21 cellular contexts compared by ENCODE assay signal in genomic region chr6:131755597-131755996, GRCh38. TPM values are rescaled to one million over a fixed set of nuclear protein-coding genes. Genes with fewer than 3 reads are reported as not detected.
DNase-seq lines count a peak whose midpoint lies in the region; ATAC-seq, FAIRE-seq and TF ChIP-seq lines count a peak whose summit lies in the region.
"Had no signal": no experiment of that assay in that cellular context is flagged by ENCODE, and none has a peak within 500 bp of the region (broad histone marks: within the 10 kb centered on the region; RNA-seq: fewer than 3 reads in every experiment).

No MANE protein-coding gene starts in this region.

- H3K27ac ChIP-seq in mesodermal cell (ENCODE audit: low read depth, low read length, severe bottlenecking), result peak overlapping the region; percentile 66
- H3K27ac ChIP-seq: vagina had no signal

- CTCF ChIA-PET in BJ (lab: Yijun Ruan, JAX), result interaction anchor here (1.1 to 2.2 kb wide), 4 partner anchors 9 to 160 kb away, joined by 3 to 6 read pairs (median 3); no protein-coding TSS in a partner anchor

- H3K4me1 Mint-ChIP-seq in stimulated activated naive B cell treated with anti-CD40 and anti-IgM and Interleukin-4, amounts not matched to agents 10 μg/mL and 1 μg/mL and 100 μg/mL, for 72 hours, result peaks cover 3 to 13% of the 10 kb centered on the region in 2 donors
- H3K4me1 Mint-ChIP-seq: central memory CD8-positive, alpha-beta T cell; T-cell had no signal

- H3K4me3 Mint-ChIP-seq in stimulated activated naive B cell treated with anti-CD40 and anti-IgM and Interleukin-4, amounts not matched to agents 10 μg/mL and 1 μg/mL and 100 μg/mL, for 72 hours, result no peak overlapping the region
- H3K4me3 Mint-ChIP-seq: central memory CD8-positive, alpha-beta T cell; T-cell had no signal

- H3K27ac Mint-ChIP-seq in stimulated activated naive B cell treated with anti-CD40 and anti-IgM and Interleukin-4, amounts not matched to agents 10 μg/mL and 1 μg/mL and 100 μg/mL, for 72 hours, result no peak overlapping the region
- H3K27ac Mint-ChIP-seq: T-cell had no signal

- H3K4me1 ChIP-seq in mesodermal cell (ENCODE audit: control insufficient read depth, insufficient read depth, low read length, poor library complexity, severe bottlenecking), result peaks cover 12% of the 10 kb centered on the region
- H3K4me1 ChIP-seq: vagina had no signal

- DNase-seq in BJ (ENCODE audit: low read depth) (peak; percentile 93), M059J (ENCODE audit: low read depth) (peak; percentile 98), choroid plexus epithelial cell (ENCODE audit: low read depth) (peak; percentile 61), urothelium cell line (ENCODE audit: low spot score) (no peak), NAMALWA (ENCODE audit: low spot score) (no peak)
- no peak for DNase-seq in stimulated activated naive B cell treated with anti-CD40 and anti-IgM and Interleukin-4, amounts not matched to agents 10 μg/mL and 1 μg/mL and 100 μg/mL, for 72 hours
- DNase-seq: activated naive CD4-positive, alpha-beta T cell treated with anti-CD3 and anti-CD28 coated beads, Interleukin-2, amount 50 U/mL, for 16 hours; DND-41; heart left ventricle; Kasumi-1; mucosa of descending colon; NCI-H187; NCI-H524 treated with DMSO at 0.1 percent for 48 hours; stimulated activated naive CD8-positive, alpha-beta T cell treated with anti-CD3 and anti-CD28 coated beads, Interleukin-15, Interleukin-2, amounts not matched to agents 100 U/mL and 50 U/mL, for 24 hours; T-cell had no signal

- no peak for FAIRE-seq in urothelium cell line (lab: Jason Lieb, UNC)
- FAIRE-seq: GM12891 had no signal

- no peak for ATAC-seq in stimulated activated naive B cell treated with anti-CD40 and anti-IgM and Interleukin-4, amounts not matched to agents 10 μg/mL and 1 μg/mL and 100 μg/mL, for 72 hours (replicated peaks)
- ATAC-seq in HG03565 (IDR thresholded peaks at IDR 0.05; ENCODE audit: unreplicated experiment), result no peak
- ATAC-seq: heart left ventricle; stimulated activated naive CD8-positive, alpha-beta T cell treated with anti-CD3 and anti-CD28 coated beads, Interleukin-15, Interleukin-2, amounts not matched to agents 100 U/mL and 50 U/mL, for 24 hours; T-cell had no signal

- H3K27me3 ChIP-seq in BJ (ENCODE audit: control insufficient read depth, insufficient read depth, low read length), result no peaks in the 10 kb centered on the region
- H3K27me3 ChIP-seq: vagina had no signal

- POLR2A ChIA-PET in BJ (lab: Charles Lee), result no interaction called here

- TF ChIP-seq CTCF in BJ (IDR thresholded peaks at IDR 0.05; ENCODE audit: insufficient read depth, low read depth, low read length) (no peak), choroid plexus epithelial cell (conservative IDR thresholded peaks at IDR 0.05; ENCODE audit: low read depth, low read length) (no peak)

- no peaks in the 10 kb centered on the region for H3K36me3 ChIP-seq in BJ (ENCODE audit: control insufficient read depth, insufficient read depth, low read length)
- H3K36me3 ChIP-seq in mesodermal cell (ENCODE audit: control insufficient read depth, insufficient read depth, low read length), result no peaks in the 10 kb centered on the region
- H3K36me3 ChIP-seq: heart left ventricle, vagina had no signal

- H3K27me3 Mint-ChIP-seq in stimulated activated naive B cell treated with anti-CD40 and anti-IgM and Interleukin-4, amounts not matched to agents 10 μg/mL and 1 μg/mL and 100 μg/mL, for 72 hours, result peaks cover 26 to 33% of the 10 kb centered on the region in 2 donors

- 100% methylated on average over 2 of the region's 3 CpGs; no CpG with 5 or more reads in 1 of the 2 experiments for WGBS in mesodermal cell (ENCODE audit: insufficient coverage in 2 of 2), 2 experiments

- H3K4me3 ChIP-seq in BJ (ENCODE audit: low read depth, low read length) (no peak overlapping the region), choroid plexus epithelial cell (ENCODE audit: low read depth, low read length) (no peak overlapping the region), mesodermal cell (ENCODE audit: extremely low read depth, insufficient read depth, low read length, poor library complexity, severe bottlenecking) (no peak overlapping the region)
- H3K4me3 ChIP-seq: heart left ventricle, mucosa of descending colon, vagina had no signal

- no peaks in the 10 kb centered on the region for H3K36me3 Mint-ChIP-seq in stimulated activated naive B cell treated with anti-CD40 and anti-IgM and Interleukin-4, amounts not matched to agents 10 μg/mL and 1 μg/mL and 100 μg/mL, for 72 hours
- H3K36me3 Mint-ChIP-seq: T-cell had no signal

- peaks cover 0 to 2% of the 10 kb centered on the region in 2 donors for H3K9me3 Mint-ChIP-seq in stimulated activated naive B cell treated with anti-CD40 and anti-IgM and Interleukin-4, amounts not matched to agents 10 μg/mL and 1 μg/mL and 100 μg/mL, for 72 hours
- H3K9me3 Mint-ChIP-seq: central memory CD8-positive, alpha-beta T cell; T-cell had no signal

- no peaks in the 10 kb centered on the region for H3K9me3 ChIP-seq in mesodermal cell (ENCODE audit: control insufficient read depth, low read length)
- H3K9me3 ChIP-seq: heart left ventricle, mucosa of descending colon, vagina had no signal

RNA-seq across cellular contexts. Expression of gene CTAGE9, which starts 44.8 kb away (rescaled TPM):
- polyA plus RNA-seq in BJ (2011; rRNA removed), result not detected in 2 replicates
- not detected in 2 replicates for polyA minus RNA-seq in BJ (2011; rRNA and poly(A)+ RNA removed)
- total RNA-seq in M059J (2014; rRNA removed; shearing (Covaris generic)), result 0.27 TPM in 1 of 2 replicates, not detected in the other
- not detected for polyA plus RNA-seq in mesodermal cell (2013, experiment 1 of 2)
- polyA plus RNA-seq in mesodermal cell (2013, experiment 2 of 2), result not detected
- total RNA-seq: heart left ventricle, mucosa of descending colon, osteocyte, T-cell, vagina had no signal
- polyA plus RNA-seq: heart left ventricle had no signal

RNA-seq across cellular contexts. Expression of gene ENPP1, which starts 52.2 kb away (rescaled TPM):
- 8.0 and 15.8 TPM in 2 replicates for polyA plus RNA-seq in BJ (2011; rRNA removed)
- 11.6 and 13.7 TPM in 2 replicates for polyA minus RNA-seq in BJ (2011; rRNA and poly(A)+ RNA removed)
- 31.3 and 40.5 TPM in 2 replicates for total RNA-seq in M059J (2014; rRNA removed; shearing (Covaris generic))
- polyA plus RNA-seq in mesodermal cell (2013, experiment 1 of 2), result 22.7 TPM
- polyA plus RNA-seq in mesodermal cell (2013, experiment 2 of 2), result 22.8 TPM

RNA-seq across cellular contexts. Expression of gene OR2A4, which starts 54.4 kb away (rescaled TPM):
- polyA plus RNA-seq in BJ (2011; rRNA removed), result not detected in 2 replicates
- not detected in 2 replicates for polyA minus RNA-seq in BJ (2011; rRNA and poly(A)+ RNA removed)
- total RNA-seq in M059J (2014; rRNA removed; shearing (Covaris generic)), result 0.59 TPM in 1 of 2 replicates, not detected in the other
- not detected for polyA plus RNA-seq in mesodermal cell (2013, experiment 1 of 2)
- not detected for polyA plus RNA-seq in mesodermal cell (2013, experiment 2 of 2)
- total RNA-seq: heart left ventricle, mucosa of descending colon, osteocyte, T-cell, vagina had no signal
- polyA plus RNA-seq: heart left ventricle had no signal

Comparison
In these comparisons a context has a peak if more than half of its experiments do, and no peak if none do; other contexts are left out.
1. DNase-seq: peak in BJ (single experiment), M059J (single experiment) and choroid plexus epithelial cell (single experiment); none in urothelium cell line (single experiment), stimulated activated naive B cell treated with anti-CD40 and anti-IgM and Interleukin-4, amounts not matched to agents 10 μg/mL and 1 μg/mL and 100 μg/mL, for 72 hours (single experiment) and NAMALWA (single experiment).